8 cellular contexts compared by ENCODE assay signal in genomic region chr5:34474573-34475021, GRCh38.
DNase-seq lines count a peak whose midpoint lies in the region; ATAC-seq, FAIRE-seq and TF ChIP-seq lines count a peak whose summit lies in the region.

No MANE protein-coding gene starts in this region.

- intact Hi-C loops in heart left ventricle (cut with DNase I): loop anchor here in 5 of 10 donors (1.0 to 10.0 kb wide), 4 partner anchors 423 to 530 kb away; no protein-coding TSS in a partner anchor

- no peaks in the 10 kb centered on the region for H3K4me1 ChIP-seq in heart left ventricle

- peak; percentile 95 for FAIRE-seq in H54 (lab: Jason Lieb, UNC)

- peaks cover 9% of the 10 kb centered on the region for H3K27me3 ChIP-seq in WERI-Rb-1 (ENCODE audit: insufficient read depth, low read depth, severe bottlenecking)
- H3K27me3 ChIP-seq in heart left ventricle: peaks cover 0 to 6% (median 0%) of the 10 kb centered on the region in 9 donors

- TF ChIP-seq CTCF in WERI-Rb-1 (IDR thresholded peaks at IDR 0.05; ENCODE audit: low read depth, low read length): peak; percentile 82
- peak; percentile 88 to 97 (median 92) for TF ChIP-seq CTCF in heart left ventricle (IDR thresholded peaks at IDR 0.05)

- no peak for TF ChIP-seq POLR2A in H54 (IDR thresholded peaks at IDR 0.05; ENCODE audit: low read depth, low read length)
- no peak for TF ChIP-seq POLR2A in heart left ventricle (IDR thresholded peaks at IDR 0.05)

- DNase-seq in Daoy (ENCODE audit: low read depth) (peak; percentile 52), H54 (ENCODE audit: insufficient read length, low spot score) (peak; percentile 49), NCI-H2029 (lab: John Stamatoyannopoulos, UW) (peak; percentile 50), WERI-Rb-1 (peak; percentile 18), heart left ventricle (no peak), putamen (ENCODE audit: low spot score) (peak; percentile 63)
- no peak for DNase-seq in activated CD4-positive, alpha-beta T cell treated with anti-CD3 and anti-CD28 coated beads for 48 hours

- H3K36me3 ChIP-seq in WERI-Rb-1 (no peaks in the 10 kb centered on the region), heart left ventricle (no peaks in the 10 kb centered on the region)

- H3K4me3 ChIP-seq in WERI-Rb-1 (ENCODE audit: low read depth, low read length) (no peak overlapping the region), heart left ventricle (no peak overlapping the region)

- H3K27ac ChIP-seq in WERI-Rb-1 (no peak overlapping the region), heart left ventricle (no peak overlapping the region)

- peak in 3 of 4 donors; percentile 45 to 70 (median 62) for ATAC-seq in heart left ventricle
- no peak for ATAC-seq in GM21381 (IDR thresholded peaks at IDR 0.05; ENCODE audit: unreplicated experiment)

- H3K9me3 ChIP-seq in WERI-Rb-1 (ENCODE audit: severe bottlenecking) (no peaks in the 10 kb centered on the region), heart left ventricle (peaks cover 0 to 8% (median 0%) of the 10 kb centered on the region in 12 donors)

- 24 to 31% (median 27%) methylated on average over 4 of the region's 4 CpGs for WGBS in heart left ventricle, 4 donors

Comparison
In these comparisons a context has a peak if more than half of its experiments do, and no peak if none do; other contexts are left out.
1. DNase-seq: peak in Daoy (single experiment), H54 (single experiment), NCI-H2029 (single experiment), WERI-Rb-1 (single experiment) and putamen (single experiment); none in heart left ventricle (0 of 5) and activated CD4-positive, alpha-beta T cell treated with anti-CD3 and anti-CD28 coated beads for 48 hours (single experiment).